ENCODE assay signal across 1 cellular context in the genomic region with DNA sequence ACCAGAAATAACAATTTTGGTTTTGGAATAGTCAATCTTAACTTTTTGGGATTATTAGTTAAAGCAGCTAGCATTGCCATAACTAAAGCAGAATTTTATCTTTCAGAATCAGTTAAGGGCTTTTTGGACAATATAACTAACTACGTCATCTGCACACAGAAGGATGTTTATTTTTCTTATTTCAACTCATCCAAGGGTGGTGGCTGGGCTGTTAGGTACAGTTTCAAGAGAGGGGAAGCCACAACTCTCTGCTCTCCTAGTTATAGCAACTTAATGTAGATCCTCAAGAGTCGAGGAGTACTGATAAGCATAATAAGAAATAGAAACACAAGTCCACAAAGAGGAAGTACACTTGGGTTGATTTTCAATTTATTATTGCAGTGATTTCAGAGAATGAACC.
TF ChIP-seq lines count a peak whose summit lies in the region.

No MANE protein-coding gene starts in this region.

TF ChIP-seq in K562, 482 proteins besides CTCF, POLR2A, EP300 and RAD21 (continued from another document):
- peak; percentile 61 for TF ChIP-seq HMBOX1 (IDR thresholded peaks at IDR 0.05)
- TF ChIP-seq E2F3 (CRISPR knock-in tag; IDR thresholded peaks at IDR 0.05): no peak
- TF ChIP-seq POLR2B (IDR thresholded peaks at IDR 0.05; ENCODE audit: low read depth, partially characterized antibody): no peak
- TF ChIP-seq XRCC3 (IDR thresholded peaks at IDR 0.05): no peak
- TF ChIP-seq MAFK (IDR thresholded peaks at IDR 0.05; ENCODE audit: low read length): no peak
- TF ChIP-seq, protein P1, sequence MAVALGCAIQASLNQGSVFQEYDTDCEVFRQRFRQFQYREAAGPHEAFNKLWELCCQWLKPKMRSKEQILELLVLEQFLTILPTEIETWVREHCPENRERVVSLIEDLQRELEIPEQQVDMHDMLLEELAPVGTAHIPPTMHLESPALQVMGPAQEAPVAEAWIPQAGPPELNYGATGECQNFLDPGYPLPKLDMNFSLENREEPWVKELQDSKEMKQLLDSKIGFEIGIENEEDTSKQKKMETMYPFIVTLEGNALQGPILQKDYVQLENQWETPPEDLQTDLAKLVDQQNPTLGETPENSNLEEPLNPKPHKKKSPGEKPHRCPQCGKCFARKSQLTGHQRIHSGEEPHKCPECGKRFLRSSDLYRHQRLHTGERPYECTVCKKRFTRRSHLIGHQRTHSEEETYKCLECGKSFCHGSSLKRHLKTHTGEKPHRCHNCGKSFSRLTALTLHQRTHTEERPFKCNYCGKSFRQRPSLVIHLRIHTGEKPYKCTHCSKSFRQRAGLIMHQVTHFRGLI (CRISPR knock-in tag; IDR thresholded peaks at IDR 0.05): no peak
- peak in 1 of 2 experiments; percentile 20; a peak in 1 of 4 replicates for TF ChIP-seq RCOR1 (IDR thresholded peaks at IDR 0.05; ENCODE audit: borderline replicate concordance in 1 of 2, low read depth in 2 of 2, low read length in 2 of 2)
- no peak for TF ChIP-seq ZBTB34 (CRISPR knock-in tag; IDR thresholded peaks at IDR 0.05)
- TF ChIP-seq MBD2 (IDR thresholded peaks at IDR 0.05; ENCODE audit: borderline replicate concordance, low read depth): no peak
- TF ChIP-seq FOXK2 (conservative IDR thresholded peaks at IDR 0.05 in 1 of 2, IDR thresholded peaks at IDR 0.05 in 1 of 2; ENCODE audit: low read depth in 2 of 2): no peak
TF ChIP-seq in K562: peak in this region for 2.
